ENCODE assay signal across 22 cellular contexts in genomic region chr6:5241242-5241641, GRCh38.
"Had no signal": no experiment of that assay in that cellular context is flagged by ENCODE, and none has a peak within 500 bp of the region (broad histone marks: within the 10 kb centered on the region; RNA-seq: fewer than 3 reads in every experiment).

No MANE protein-coding gene starts in this region.

- H3K9me3 ChIP-seq: colonic mucosa, esophagus squamous epithelium, gastroesophageal sphincter, heart left ventricle, left lung, lower lobe of right lung, mucosa of descending colon had no signal

- H3K4me3 ChIP-seq: colonic mucosa, esophagus squamous epithelium, gastroesophageal sphincter, heart left ventricle, hepatocyte, left lung, lower lobe of right lung, mucosa of descending colon had no signal

- H2AFZ ChIP-seq: hepatocyte had no signal

- H3K36me3 Mint-ChIP-seq: mesothelial cell of epicardium had no signal

- H3K9me3 Mint-ChIP-seq: dendritic cell treated with granulocyte-macrophage colony-stimulating factor and Interleukin-4, amounts not matched to agents 40 ng/mL and 50 ng/mL, for 4 days; effector memory CD8-positive, alpha-beta T cell; endodermal cell; mesothelial cell of epicardium had no signal

- H3K27me3 ChIP-seq: colonic mucosa, esophagus squamous epithelium, foreskin keratinocyte, gastroesophageal sphincter, heart left ventricle, hepatocyte, left lung had no signal

- H3K4me3 Mint-ChIP-seq: dendritic cell treated with granulocyte-macrophage colony-stimulating factor and Interleukin-4, amounts not matched to agents 40 ng/mL and 50 ng/mL, for 4 days; effector memory CD8-positive, alpha-beta T cell; endodermal cell; mesothelial cell of epicardium had no signal

- H3K27me3 Mint-ChIP-seq: dendritic cell treated with granulocyte-macrophage colony-stimulating factor and Interleukin-4, amounts not matched to agents 40 ng/mL and 50 ng/mL, for 4 days; effector memory CD8-positive, alpha-beta T cell had no signal

- H3K27ac ChIP-seq: colonic mucosa, epithelial cell of prostate, esophagus squamous epithelium, foreskin keratinocyte, gastroesophageal sphincter, heart left ventricle, hepatocyte, left lung, lower lobe of right lung had no signal

- H3K4me1 ChIP-seq: colonic mucosa, esophagus squamous epithelium, gastroesophageal sphincter, heart left ventricle, left lung, lower lobe of right lung had no signal

- H3K27ac Mint-ChIP-seq: dendritic cell treated with granulocyte-macrophage colony-stimulating factor and Interleukin-4, amounts not matched to agents 40 ng/mL and 50 ng/mL, for 4 days; effector memory CD8-positive, alpha-beta T cell; endodermal cell; mesothelial cell of epicardium had no signal

- H3K36me3 ChIP-seq: colonic mucosa, esophagus squamous epithelium, lower lobe of right lung had no signal

- ATAC-seq: effector memory CD8-positive, alpha-beta T cell; esophagus mucosa; foreskin keratinocyte; gastroesophageal sphincter; heart left ventricle; left cardiac atrium; left lung; left ventricle myocardium superior; lower lobe of right lung; mucosa of descending colon had no signal

- H3K4me2 ChIP-seq: hepatocyte had no signal

- DNase-seq: colonic mucosa; cortex of kidney; effector CD8-positive, alpha-beta T cell; effector memory CD8-positive, alpha-beta T cell; endodermal cell; erythroblast; esophagus squamous epithelium; foreskin keratinocyte; heart left ventricle; hypothalamus; left cardiac atrium; left lung; left ventricle myocardium superior; lower lobe of right lung; mesenchymal stem cell; mucosa of descending colon had no signal
